1 cellular context compared by ENCODE assay signal in genomic region chr11:123973816-123974215, GRCh38.
TF ChIP-seq lines count a peak whose summit lies in the region.

No MANE protein-coding gene starts in this region.

TF ChIP-seq in SK-N-SH treated with all-trans-retinoic acid at 6 μM for 48 hours, 23 proteins besides CTCF, POLR2A, EP300 and RAD21 (continued from another document):
- TF ChIP-seq TSHZ2 (CRISPR knock-in tag; IDR thresholded peaks at IDR 0.05) = no peak
